Comparison of ENCODE assay signal across 19 cellular contexts in genomic region chr3:12832350-12833225, GRCh38. TPM values are rescaled to one million over a fixed set of nuclear protein-coding genes. Genes with fewer than 3 reads are reported as not detected.
A peak's percentile ranks its signal among the peaks of the same experiment; 100 is the strongest.
DNase-seq lines count a peak whose midpoint lies in the region; ATAC-seq and TF ChIP-seq lines count a peak whose summit lies in the region.
"Had no signal": no experiment of that assay in that cellular context is flagged by ENCODE, and none has a peak within 500 bp of the region (broad histone marks: within the 10 kb centered on the region; RNA-seq: fewer than 3 reads in every experiment).

No MANE protein-coding gene starts in this region.

- H3K4me1 ChIP-seq in RWPE2 (ENCODE audit: insufficient read depth, poor library complexity, severe bottlenecking) = peaks cover 27% of the 10 kb centered on the region
- H3K4me1 ChIP-seq in iPS-15b (ENCODE audit: control insufficient read depth, insufficient read depth, low read length) = peaks cover 8% of the 10 kb centered on the region

- peak overlapping the region; percentile 84 for H3K27ac ChIP-seq in RWPE2 (ENCODE audit: poor library complexity, severe bottlenecking)
- H3K27ac ChIP-seq: stomach, vagina had no signal

- ATAC-seq in RWPE2 (ENCODE audit: low read depth) (no peak), left lobe of liver (no peak), HG03354 (IDR thresholded peaks at IDR 0.05; ENCODE audit: poor library complexity, severe bottlenecking, unreplicated experiment) (no peak)
- ATAC-seq: Right ventricle myocardium inferior had no signal

- peak; percentile 41 for DNase-seq in NCI-H82 (lab: John Stamatoyannopoulos, UW)
- no peak for DNase-seq in NCI-H82 treated with DMSO at 0.1 percent for 48 hours (lab: John Stamatoyannopoulos, UW; ENCODE audit: unreplicated experiment)
- DNase-seq in RWPE2 (ENCODE audit: low spot score) = no peak
- no peak for DNase-seq in left lobe of liver (ENCODE audit: low spot score)
- no peak for DNase-seq in occipital lobe (lab: John Stamatoyannopoulos, UW)
- DNase-seq: activated gamma-delta T cell; effector CD8-positive, alpha-beta T cell; GDM1; GOT3; immature natural killer cell; mesenchymal stem cell; NCI-H187 treated with DMSO at 0.1 percent for 48 hours; stomach; T-helper 9 cell had no signal

- H3K9me3 ChIP-seq in RWPE2 (ENCODE audit: severe bottlenecking) (no peaks in the 10 kb centered on the region), iPS-15b (ENCODE audit: control insufficient read depth, insufficient read depth, low read length) (no peaks in the 10 kb centered on the region)
- H3K9me3 ChIP-seq: stomach, vagina had no signal

- H3K4me3 ChIP-seq in RWPE2 (ENCODE audit: severe bottlenecking) (no peak overlapping the region), iPS-15b (ENCODE audit: low read depth, low read length) (no peak overlapping the region)
- H3K4me3 ChIP-seq: stomach, vagina had no signal

- peak; percentile 25 for TF ChIP-seq POLR2A in GM19099 (IDR thresholded peaks at IDR 0.05; ENCODE audit: extremely low read depth, insufficient read length, low read depth)

- H3K27me3 ChIP-seq in RWPE2 (ENCODE audit: insufficient read depth, poor library complexity, severe bottlenecking) = no peaks in the 10 kb centered on the region
- no peaks in the 10 kb centered on the region for H3K27me3 ChIP-seq in iPS-15b (ENCODE audit: control insufficient read depth, insufficient read depth, low read length)
- H3K27me3 ChIP-seq: stomach, vagina had no signal

- no peak for TF ChIP-seq CTCF in RWPE2 (IDR thresholded peaks at IDR 0.05; ENCODE audit: poor library complexity, severe bottlenecking)

- H3K9ac ChIP-seq in iPS-15b (ENCODE audit: low read depth, low read length) = peak overlapping the region; percentile 47

- H3K36me3 ChIP-seq in RWPE2 (ENCODE audit: low read depth) (peaks cover 68% of the 10 kb centered on the region), iPS-15b (ENCODE audit: control insufficient read depth, insufficient read depth, low read length) (peaks cover 56% of the 10 kb centered on the region)

RNA-seq across cellular contexts. Expression of gene RPL32, which starts 8.8 kb away (rescaled TPM):
- total RNA-seq in left lobe of liver (414 TPM), occipital lobe (2,076 TPM)

RNA-seq across cellular contexts. Expression of gene CAND2, which starts 36.1 kb away (rescaled TPM):
- total RNA-seq in left lobe of liver = 7.2 TPM
- 14.5 TPM for total RNA-seq in occipital lobe
